ENCODE assay signal across 30 cellular contexts in the genomic region with DNA sequence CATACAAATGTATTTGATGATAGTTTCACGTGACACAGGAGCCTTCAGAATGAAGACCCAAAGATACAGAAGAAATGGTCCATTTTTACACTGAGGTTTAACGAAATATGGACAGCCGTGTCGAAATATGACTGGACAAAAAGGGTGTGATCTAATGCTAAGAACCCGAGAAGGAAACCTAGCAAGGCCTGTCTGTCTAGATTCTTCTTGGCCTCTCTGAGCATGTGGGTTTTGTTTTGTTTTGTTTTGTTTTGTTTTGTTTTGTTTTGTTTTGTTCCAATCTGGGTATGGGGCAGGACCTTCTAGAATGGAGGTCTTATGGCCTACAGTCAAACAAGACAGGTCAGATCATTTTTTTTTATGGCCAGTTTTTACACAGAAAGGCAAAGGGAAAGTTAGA.
DNase-seq lines count a peak whose midpoint lies in the region; ATAC-seq, FAIRE-seq and TF ChIP-seq lines count a peak whose summit lies in the region.
"Had no signal": no experiment of that assay in that cellular context is flagged by ENCODE, and none has a peak within 500 bp of the region (broad histone marks: within the 10 kb centered on the region; RNA-seq: fewer than 3 reads in every experiment).

No MANE protein-coding gene starts in this region.

- H3K36me3 ChIP-seq in BLaER1 (no peaks in the 10 kb centered on the region), DND-41 (ENCODE audit: insufficient read depth, low read length) (no peaks in the 10 kb centered on the region), astrocyte (ENCODE audit: insufficient read depth, low read length) (no peaks in the 10 kb centered on the region), neural progenitor cell (no peaks in the 10 kb centered on the region), GM23338 (ENCODE audit: insufficient read depth) (no peaks in the 10 kb centered on the region)
- H3K36me3 ChIP-seq: ascending aorta, cardiac muscle cell, left lung, prostate gland, tibial nerve had no signal

- DNase-seq in DND-41 (no peak), astrocyte (ENCODE audit: low read depth) (no peak), neural progenitor cell (ENCODE audit: low spot score) (no peak), GM23338 (ENCODE audit: low spot score) (no peak)
- no peak for DNase-seq in central memory CD4-positive, alpha-beta T cell
- DNase-seq: activated CD4-positive, alpha-beta T cell treated with anti-CD3 and anti-CD28 coated beads for 1 hour; activated effector memory CD4-positive, alpha-beta T cell treated with anti-CD3 and anti-CD28 coated beads, Interleukin-2, amount 50 U/mL, for 16 hours; activated naive CD8-positive, alpha-beta T cell treated with anti-CD3 and anti-CD28 coated beads, Interleukin-2, amount 10 ng/mL, durations not matched to agents 7 days and 5 days; DMS79 treated with DMSO at 0.1 percent for 48 hours; effector CD8-positive, alpha-beta T cell; GF-D8; left lung; SIG-M5; stimulated activated CD4-positive, alpha-beta T cell treated with anti-CD3 and anti-CD28 coated beads, Interleukin-4, amount 100 ng/mL, for 1 hour had no signal

- H3K27ac Mint-ChIP-seq in astrocyte (ENCODE audit: unreplicated experiment) (peak overlapping the region; percentile 37), neural progenitor cell (peak overlapping the region; percentile 85), GM23338 (no peak overlapping the region)
- H3K27ac Mint-ChIP-seq: memory B cell had no signal

- H3K27me3 Mint-ChIP-seq in astrocyte (ENCODE audit: low read depth, unreplicated experiment) (no peaks in the 10 kb centered on the region), neural progenitor cell (ENCODE audit: insufficient read depth, low read depth) (peaks cover 3% of the 10 kb centered on the region), GM23338 (ENCODE audit: insufficient read depth, low read depth, poor library complexity) (no peaks in the 10 kb centered on the region)
- H3K27me3 Mint-ChIP-seq: activated naive CD8-positive, alpha-beta T cell treated with anti-CD3 and anti-CD28 coated beads, Interleukin-2, amount 10 ng/mL, durations not matched to agents 7 days and 5 days had no signal

- H3K4me3 Mint-ChIP-seq in astrocyte (ENCODE audit: unreplicated experiment) (no peak overlapping the region), neural progenitor cell (no peak overlapping the region), GM23338 (no peak overlapping the region)
- H3K4me3 Mint-ChIP-seq: activated naive CD8-positive, alpha-beta T cell treated with anti-CD3 and anti-CD28 coated beads, Interleukin-2, amount 10 ng/mL, durations not matched to agents 7 days and 5 days; memory B cell had no signal

- no peaks in the 10 kb centered on the region for H3K36me3 Mint-ChIP-seq in astrocyte (ENCODE audit: low read depth, unreplicated experiment)
- no peaks in the 10 kb centered on the region for H3K36me3 Mint-ChIP-seq in neural progenitor cell
- no peaks in the 10 kb centered on the region for H3K36me3 Mint-ChIP-seq in GM23338 (ENCODE audit: low read depth)
- H3K36me3 Mint-ChIP-seq: memory B cell had no signal

- no peak for ATAC-seq in DND-41 (ENCODE audit: insufficient read depth, low read depth)
- no peak for ATAC-seq in HG02870 (IDR thresholded peaks at IDR 0.05; ENCODE audit: unreplicated experiment)
- ATAC-seq in GM21737 (IDR thresholded peaks at IDR 0.05; ENCODE audit: unreplicated experiment) = no peak
- ATAC-seq in GM23338 = no peak
- ATAC-seq: K562, left lung, sciatic nerve had no signal

- no peak for FAIRE-seq in astrocyte (lab: Jason Lieb, UNC)
- FAIRE-seq: H54, HTR-8/SVneo, islet of Langerhans, K562, RCC 7860 had no signal

- H3K4me3 ChIP-seq in BLaER1 (no peak overlapping the region), DND-41 (ENCODE audit: low read depth in 1 of 2, low read length in 2 of 2) (no peak overlapping the region), astrocyte (ENCODE audit: insufficient read depth, low read depth, low read length) (no peak overlapping the region), neural progenitor cell (no peak overlapping the region), GM23338 (no peak overlapping the region)
- H3K4me3 ChIP-seq: ascending aorta, cardiac muscle cell, coronary artery, K562, left lung, prostate gland, tibial nerve had no signal

- no peaks in the 10 kb centered on the region for H3K27me3 ChIP-seq in BLaER1
- no peaks in the 10 kb centered on the region for H3K27me3 ChIP-seq in DND-41 (ENCODE audit: insufficient read depth, low read length, poor library complexity)
- no peaks in the 10 kb centered on the region for H3K27me3 ChIP-seq in astrocyte (ENCODE audit: insufficient read depth, low read length)
- no peaks in the 10 kb centered on the region for H3K27me3 ChIP-seq in neural progenitor cell
- H3K27me3 ChIP-seq in GM23338 (ENCODE audit: insufficient read depth) = no peaks in the 10 kb centered on the region
- H3K27me3 ChIP-seq: ascending aorta, cardiac muscle cell, left lung, tibial nerve had no signal

- H3K9ac ChIP-seq in BLaER1 (peak overlapping the region; percentile 30; the same call in 1 of the 2 replicates), DND-41 (ENCODE audit: low read depth, low read length) (no peak overlapping the region), astrocyte (ENCODE audit: low read length) (no peak overlapping the region), neural progenitor cell (no peak overlapping the region)

- TF ChIP-seq CTCF in DND-41 (IDR thresholded peaks at IDR 0.05; ENCODE audit: borderline replicate concordance, extremely low read depth, low read length, poor library complexity, severe bottlenecking) = no peak
- no peak for TF ChIP-seq CTCF in astrocyte (IDR thresholded peaks at IDR 0.05; ENCODE audit: insufficient read depth, low read depth, low read length)
- no peak for TF ChIP-seq CTCF in neural progenitor cell (IDR thresholded peaks at IDR 0.05)
- no peak for TF ChIP-seq CTCF in GM23338 (conservative IDR thresholded peaks at IDR 0.05; ENCODE audit: low read depth in 2 of 2)

- H4K20me1 ChIP-seq in BLaER1 (no peaks in the 10 kb centered on the region), DND-41 (ENCODE audit: insufficient read depth, low read length) (no peaks in the 10 kb centered on the region), astrocyte (ENCODE audit: insufficient read depth, low read length) (no peaks in the 10 kb centered on the region), neural progenitor cell (ENCODE audit: low read depth) (no peaks in the 10 kb centered on the region), GM23338 (replicated peaks; ENCODE audit: insufficient read depth) (no peaks in the 10 kb centered on the region; the same call in 1 of the 2 replicates)

- no peaks in the 10 kb centered on the region for H3K79me2 ChIP-seq in DND-41 (ENCODE audit: insufficient read depth, low read length)
- no peaks in the 10 kb centered on the region for H3K79me2 ChIP-seq in astrocyte (ENCODE audit: insufficient read depth, low read length)
- H3K79me2 ChIP-seq in neural progenitor cell (ENCODE audit: low read depth) = no peaks in the 10 kb centered on the region
- H3K79me2 ChIP-seq in GM23338 (replicated peaks; ENCODE audit: insufficient read depth) = no peaks in the 10 kb centered on the region

- H3K4me2 ChIP-seq in BLaER1 (peak overlapping the region; percentile 67), DND-41 (ENCODE audit: insufficient read depth, low read length) (no peak overlapping the region), astrocyte (ENCODE audit: low read length) (no peak overlapping the region), neural progenitor cell (peak overlapping the region; percentile 14), GM23338 (no peak overlapping the region)

- H3F3A ChIP-seq in neural progenitor cell (ENCODE audit: low read depth) = peaks cover 16% of the 10 kb centered on the region
- no peaks in the 10 kb centered on the region for H3F3A ChIP-seq in GM23338 (replicated peaks; ENCODE audit: low read depth)

- H3K9me3 ChIP-seq in BLaER1 (no peaks in the 10 kb centered on the region), DND-41 (ENCODE audit: insufficient read depth, low read length, severe bottlenecking) (no peaks in the 10 kb centered on the region), astrocyte (ENCODE audit: insufficient read depth, low read depth, low read length) (no peaks in the 10 kb centered on the region), neural progenitor cell (ENCODE audit: low read depth) (no peaks in the 10 kb centered on the region)
- H3K9me3 ChIP-seq: ascending aorta, left lung, prostate gland, tibial nerve had no signal

- peaks cover 14% of the 10 kb centered on the region; the same call in 1 of the 2 replicates for H3K9me2 ChIP-seq in GM23338 (ENCODE audit: insufficient read depth)

- H3K4me1 ChIP-seq in BLaER1 (peaks cover 42% of the 10 kb centered on the region), DND-41 (ENCODE audit: insufficient read depth, low read length) (peaks cover 33% of the 10 kb centered on the region), astrocyte (ENCODE audit: insufficient read depth, low read length) (no peaks in the 10 kb centered on the region), neural progenitor cell (peaks cover 41% of the 10 kb centered on the region), GM23338 (ENCODE audit: insufficient read depth) (peaks cover 8% of the 10 kb centered on the region; the same call in 1 of the 2 replicates)
- H3K4me1 ChIP-seq: ascending aorta, prostate gland had no signal

- no peaks in the 10 kb centered on the region for H3K9me3 Mint-ChIP-seq in astrocyte (ENCODE audit: unreplicated experiment)
- no peaks in the 10 kb centered on the region for H3K9me3 Mint-ChIP-seq in neural progenitor cell
- H3K9me3 Mint-ChIP-seq in GM23338 = no peaks in the 10 kb centered on the region
- H3K9me3 Mint-ChIP-seq: memory B cell had no signal

- H3K4me1 Mint-ChIP-seq in astrocyte (ENCODE audit: low read depth, unreplicated experiment) (peaks cover 37% of the 10 kb centered on the region), neural progenitor cell (peaks cover 48% of the 10 kb centered on the region), GM23338 (peaks cover 25% of the 10 kb centered on the region)
- H3K4me1 Mint-ChIP-seq: memory B cell had no signal

- peak overlapping the region; percentile 48; the same call in 1 of the 2 replicates for H3K27ac ChIP-seq in BLaER1
- H3K27ac ChIP-seq in DND-41 (ENCODE audit: low read length) = peak overlapping the region; percentile 57
- no peak overlapping the region for H3K27ac ChIP-seq in astrocyte (ENCODE audit: low read depth, low read length)
- H3K27ac ChIP-seq in neural progenitor cell = no peak overlapping the region
- H3K27ac ChIP-seq in GM23338 (ENCODE audit: low read depth) = no peak overlapping the region
- H3K27ac ChIP-seq: ascending aorta, C4-2B, cardiac muscle cell, coronary artery, left lung, prostate gland had no signal

- H2AFZ ChIP-seq in DND-41 (ENCODE audit: low read depth, low read length) = peak overlapping the region; percentile 60
- H2AFZ ChIP-seq in astrocyte (ENCODE audit: low read depth, low read length) = no peak overlapping the region
- H2AFZ ChIP-seq in neural progenitor cell (replicated peaks) = no peak overlapping the region
- no peak overlapping the region for H2AFZ ChIP-seq in GM23338

TF ChIP-seq in GM23338, 12 proteins besides CTCF, POLR2A, EP300 and RAD21:
- TF ChIP-seq ZNF331 (CRISPR knock-in tag; IDR thresholded peaks at IDR 0.05; ENCODE audit: low read depth) = no peak
TF ChIP-seq in GM23338: peak in this region for 0.

Comparison
In these comparisons a context has a peak if more than half of its experiments do, and no peak if none do; other contexts are left out.
1. H3K27ac ChIP-seq: peak in BLaER1 (single experiment) and DND-41 (single experiment); none in astrocyte (single experiment), neural progenitor cell (single experiment) and GM23338 (single experiment).
2. H3K4me2 ChIP-seq: peak in BLaER1 (single experiment) and neural progenitor cell (single experiment); none in DND-41 (single experiment), astrocyte (single experiment) and GM23338 (single experiment).